Comparison of ENCODE assay signal across 9 cellular contexts in genomic region chr11:59680287-59681154, GRCh38. TPM values are rescaled to one million over a fixed set of nuclear protein-coding genes. Genes with fewer than 3 reads are reported as not detected.
A peak's percentile ranks its signal among the peaks of the same experiment; 100 is the strongest.
DNase-seq lines count a peak whose midpoint lies in the region; ATAC-seq, FAIRE-seq and TF ChIP-seq lines count a peak whose summit lies in the region.
"Had no signal": no experiment of that assay in that cellular context is flagged by ENCODE, and none has a peak within 500 bp of the region (broad histone marks: within the 10 kb centered on the region; RNA-seq: fewer than 3 reads in every experiment).

No MANE protein-coding gene starts in this region.

- H3K4me3 Mint-ChIP-seq in CD8-positive, alpha-beta T cell: no peak overlapping the region
- H3K4me3 Mint-ChIP-seq in activated CD8-positive, alpha-beta T cell treated with anti-CD3 and anti-CD28 coated beads for 36 hours: no peak overlapping the region
- no peak overlapping the region for H3K4me3 Mint-ChIP-seq in naive thymus-derived CD8-positive, alpha-beta T cell
- H3K4me3 Mint-ChIP-seq: activated naive CD8-positive, alpha-beta T cell had no signal

- no peaks in the 10 kb centered on the region for H3K9me3 ChIP-seq in CD8-positive, alpha-beta T cell (ENCODE audit: low read length)

- POLR2A ChIA-PET in CD8-positive, alpha-beta T cell (lab: Charles Lee): interaction anchor here (0.5 to 1.2 kb wide), 3 partner anchors 10 to 124 kb away, joined by 3 read pairs; partner anchors contain the start of gene PATL1
- POLR2A ChIA-PET in activated CD8-positive, alpha-beta T cell treated with anti-CD3 and anti-CD28 coated beads for 36 hours (lab: Charles Lee): interaction anchor here (0.7 kb wide), 1 partner anchor 12 kb away, joined by 3 read pairs; the partner anchor contains the start of gene PATL1
- POLR2A ChIA-PET in naive thymus-derived CD8-positive, alpha-beta T cell (lab: Charles Lee): interaction anchor here (1.5 kb wide), 1 partner anchor 143 kb away, joined by 3 read pairs; no protein-coding TSS in a partner anchor

- no peak overlapping the region for H3K4me3 ChIP-seq in CD8-positive, alpha-beta T cell (ENCODE audit: low read depth, low read length)

- intact Hi-C loops in CD8-positive, alpha-beta T cell (cut with DNase I, micrococcal nuclease): loop anchor here (1.0 to 5.0 kb wide), 4 partner anchors 122 to 510 kb away; no protein-coding TSS in a partner anchor
- intact Hi-C loops in activated CD8-positive, alpha-beta T cell treated with anti-CD3 and anti-CD28 coated beads for 36 hours (cut with micrococcal nuclease): no loop called here

- peak; percentile 68 for FAIRE-seq in GM19239 (lab: Jason Lieb, UNC)

- no peaks in the 10 kb centered on the region for H3K4me1 Mint-ChIP-seq in CD8-positive, alpha-beta T cell (ENCODE audit: low read depth)
- peaks cover 8% of the 10 kb centered on the region for H3K4me1 Mint-ChIP-seq in activated CD8-positive, alpha-beta T cell treated with anti-CD3 and anti-CD28 coated beads for 36 hours (ENCODE audit: low read depth)
- H3K4me1 Mint-ChIP-seq in naive thymus-derived CD8-positive, alpha-beta T cell: peaks cover 0 to 3% (median 0%) of the 10 kb centered on the region in 4 donors

- H3K4me1 ChIP-seq in CD8-positive, alpha-beta T cell (ENCODE audit: insufficient read depth, low read length): no peaks in the 10 kb centered on the region

- peak; percentile 23 to 67 (median 54) for DNase-seq in CD8-positive, alpha-beta T cell
- DNase-seq in GM19239 (ENCODE audit: insufficient read length, low spot score): no peak
- peak; percentile 41 for DNase-seq in NCI-H774 (lab: John Stamatoyannopoulos, UW)
- DNase-seq in activated CD8-positive, alpha-beta T cell treated with anti-CD3 and anti-CD28 coated beads for 36 hours: peak; percentile 72
- DNase-seq in epidermal melanocyte (ENCODE audit: insufficient read length, low spot score): peak; percentile 53
- peak; percentile 23 to 83 (median 50) for DNase-seq in naive thymus-derived CD8-positive, alpha-beta T cell
- DNase-seq in stromal cell of bone marrow (ENCODE audit: low read depth): peak; percentile 53

- no peak overlapping the region for H3K27ac Mint-ChIP-seq in CD8-positive, alpha-beta T cell
- no peak overlapping the region for H3K27ac Mint-ChIP-seq in activated CD8-positive, alpha-beta T cell treated with anti-CD3 and anti-CD28 coated beads for 36 hours
- H3K27ac Mint-ChIP-seq in naive thymus-derived CD8-positive, alpha-beta T cell: no peak overlapping the region
- H3K27ac Mint-ChIP-seq: activated naive CD8-positive, alpha-beta T cell had no signal

- peaks cover 19% of the 10 kb centered on the region for H3K27me3 Mint-ChIP-seq in CD8-positive, alpha-beta T cell (ENCODE audit: low read depth)
- peaks cover 5% of the 10 kb centered on the region for H3K27me3 Mint-ChIP-seq in activated CD8-positive, alpha-beta T cell treated with anti-CD3 and anti-CD28 coated beads for 36 hours
- H3K27me3 Mint-ChIP-seq in naive thymus-derived CD8-positive, alpha-beta T cell: peaks cover 7 to 47% (median 20%) of the 10 kb centered on the region in 5 donors

- H3K27me3 ChIP-seq in CD8-positive, alpha-beta T cell (ENCODE audit: insufficient read depth, low read length): no peaks in the 10 kb centered on the region

- TF ChIP-seq CTCF in CD8-positive, alpha-beta T cell (IDR thresholded peaks at IDR 0.05): peak; percentile 41
- TF ChIP-seq CTCF in activated CD8-positive, alpha-beta T cell treated with anti-CD3 and anti-CD28 coated beads for 36 hours (IDR thresholded peaks at IDR 0.05): peak; percentile 66

- CTCF ChIA-PET in CD8-positive, alpha-beta T cell (lab: Charles Lee): interaction anchor here (0.8 to 2.1 kb wide), 11 partner anchors 9 to 509 kb away, joined by 3 to 13 read pairs (median 3); partner anchors contain the start of gene DTX4
- CTCF ChIA-PET in activated CD8-positive, alpha-beta T cell treated with anti-CD3 and anti-CD28 coated beads for 36 hours (lab: Charles Lee): interaction anchor here (0.7 to 1.4 kb wide), 6 partner anchors 9 to 160 kb away, joined by 3 to 5 read pairs (median 3); partner anchors contain the start of gene PATL1

- H3K27ac ChIP-seq in CD8-positive, alpha-beta T cell (ENCODE audit: low read depth, low read length): no peak overlapping the region

- no peaks in the 10 kb centered on the region for H3K36me3 Mint-ChIP-seq in CD8-positive, alpha-beta T cell
- no peaks in the 10 kb centered on the region for H3K36me3 Mint-ChIP-seq in activated CD8-positive, alpha-beta T cell treated with anti-CD3 and anti-CD28 coated beads for 36 hours (ENCODE audit: low read depth)
- no peaks in the 10 kb centered on the region for H3K36me3 Mint-ChIP-seq in naive thymus-derived CD8-positive, alpha-beta T cell
- H3K36me3 Mint-ChIP-seq: activated naive CD8-positive, alpha-beta T cell had no signal

- no peaks in the 10 kb centered on the region for H3K9me3 Mint-ChIP-seq in CD8-positive, alpha-beta T cell
- no peaks in the 10 kb centered on the region for H3K9me3 Mint-ChIP-seq in activated CD8-positive, alpha-beta T cell treated with anti-CD3 and anti-CD28 coated beads for 36 hours
- no peaks in the 10 kb centered on the region for H3K9me3 Mint-ChIP-seq in naive thymus-derived CD8-positive, alpha-beta T cell

- no peaks in the 10 kb centered on the region for H3K36me3 ChIP-seq in CD8-positive, alpha-beta T cell (ENCODE audit: insufficient read depth, low read length)

- ATAC-seq in CD8-positive, alpha-beta T cell: peak; percentile 91
- ATAC-seq in HG03342 (IDR thresholded peaks at IDR 0.05; ENCODE audit: unreplicated experiment): peak; percentile 93
- peak; percentile 86 for ATAC-seq in activated CD8-positive, alpha-beta T cell treated with anti-CD3 and anti-CD28 coated beads for 36 hours
- peak; percentile 88 to 94 for ATAC-seq in naive thymus-derived CD8-positive, alpha-beta T cell

RNA-seq across cellular contexts. Expression of gene PATL1, which starts 11.7 kb away (rescaled TPM):
- 10 to 100 TPM; 59.5 to 59.6 TPM for total RNA-seq in CD8-positive, alpha-beta T cell
- 10 to 100 TPM; 59.5 to 60.6 TPM for total RNA-seq in activated CD8-positive, alpha-beta T cell treated with anti-CD3 and anti-CD28 coated beads for 36 hours
- 10 to 100 TPM; 40.5 to 40.7 TPM for total RNA-seq in naive thymus-derived CD8-positive, alpha-beta T cell
- 1 to 10 TPM; 3.2 to 8.2 (median 3.8) TPM for polyA plus RNA-seq in naive thymus-derived CD8-positive, alpha-beta T cell

RNA-seq across cellular contexts. Expression of gene OR10V1, which starts 33.1 kb away (rescaled TPM):
- not detected for total RNA-seq in CD8-positive, alpha-beta T cell
- total RNA-seq in activated CD8-positive, alpha-beta T cell treated with anti-CD3 and anti-CD28 coated beads for 36 hours: not detected
- total RNA-seq in naive thymus-derived CD8-positive, alpha-beta T cell: not detected
- polyA plus RNA-seq in naive thymus-derived CD8-positive, alpha-beta T cell: not detected
